ENCODE assay signal across 1 cellular context in genomic region chr20:63057133-63058117, GRCh38.
A peak's percentile ranks its signal among the peaks of the same experiment; 100 is the strongest.
TF ChIP-seq lines count a peak whose summit lies in the region.

No MANE protein-coding gene starts in this region.

TF ChIP-seq in K562, 482 proteins besides CTCF, POLR2A, EP300 and RAD21 (continued from another document and continues in another):
- TF ChIP-seq ZNF318 (IDR thresholded peaks at IDR 0.05; ENCODE audit: borderline replicate concordance in 1 of 2, low read depth in 1 of 2) (peak in 1 of 2 experiments; percentile 82; a peak in 1 of 4 replicates), ZNF785 (CRISPR knock-in tag; IDR thresholded peaks at IDR 0.05) (no peak), ADNP (tag; IDR thresholded peaks at IDR 0.05) (peak; percentile 88), RBM22 (IDR thresholded peaks at IDR 0.05; ENCODE audit: low read depth, low read length, poor library complexity, severe bottlenecking) (no peak), ARHGAP35 (IDR thresholded peaks at IDR 0.05; ENCODE audit: partially characterized antibody) (no peak), PHB (CRISPR knock-in tag; IDR thresholded peaks at IDR 0.05) (no peak), TSC22D4 (tag; IDR thresholded peaks at IDR 0.05) (peak; percentile 34; the same call in 1 of the 2 replicates), GATAD2A (IDR thresholded peaks at IDR 0.05) (no peak), ZNF165 (CRISPR knock-in tag; IDR thresholded peaks at IDR 0.05; ENCODE audit: borderline replicate concordance) (no peak), ZNF224 (CRISPR knock-in tag; IDR thresholded peaks at IDR 0.05) (no peak), ZFP91 (CRISPR knock-in tag; IDR thresholded peaks at IDR 0.05) (peak; percentile 48; the same call in 1 of the 2 replicates), FOSL1 (tag; conservative IDR thresholded peaks at IDR 0.05) (no peak), CBFA2T3 (IDR thresholded peaks at IDR 0.05) (no peak), GABPB2 (CRISPR knock-in tag; conservative IDR thresholded peaks at IDR 0.05) (no peak), ZNF253 (CRISPR knock-in tag; conservative IDR thresholded peaks at IDR 0.05) (no peak), FOXA1 (IDR thresholded peaks at IDR 0.05; ENCODE audit: borderline replicate concordance) (no peak), ETV6 (IDR thresholded peaks at IDR 0.05; ENCODE audit: borderline replicate concordance in 1 of 2, low read depth in 2 of 2, low read length in 1 of 2) (no peak), ETV6 (CRISPR knock-in tag; IDR thresholded peaks at IDR 0.05; ENCODE audit: borderline replicate concordance) (no peak), CREM (IDR thresholded peaks at IDR 0.05; ENCODE audit: low read depth) (no peak), OTX1 (CRISPR knock-in tag; IDR thresholded peaks at IDR 0.05) (no peak), ZNF212 (CRISPR knock-in tag; IDR thresholded peaks at IDR 0.05) (no peak), ZBTB9 (CRISPR knock-in tag; IDR thresholded peaks at IDR 0.05) (no peak), ERF (CRISPR knock-in tag; IDR thresholded peaks at IDR 0.05) (no peak), NR1H2 (CRISPR knock-in tag; IDR thresholded peaks at IDR 0.05) (no peak), BCOR (IDR thresholded peaks at IDR 0.05) (peak; percentile 72)
- TF ChIP-seq, protein P1, sequence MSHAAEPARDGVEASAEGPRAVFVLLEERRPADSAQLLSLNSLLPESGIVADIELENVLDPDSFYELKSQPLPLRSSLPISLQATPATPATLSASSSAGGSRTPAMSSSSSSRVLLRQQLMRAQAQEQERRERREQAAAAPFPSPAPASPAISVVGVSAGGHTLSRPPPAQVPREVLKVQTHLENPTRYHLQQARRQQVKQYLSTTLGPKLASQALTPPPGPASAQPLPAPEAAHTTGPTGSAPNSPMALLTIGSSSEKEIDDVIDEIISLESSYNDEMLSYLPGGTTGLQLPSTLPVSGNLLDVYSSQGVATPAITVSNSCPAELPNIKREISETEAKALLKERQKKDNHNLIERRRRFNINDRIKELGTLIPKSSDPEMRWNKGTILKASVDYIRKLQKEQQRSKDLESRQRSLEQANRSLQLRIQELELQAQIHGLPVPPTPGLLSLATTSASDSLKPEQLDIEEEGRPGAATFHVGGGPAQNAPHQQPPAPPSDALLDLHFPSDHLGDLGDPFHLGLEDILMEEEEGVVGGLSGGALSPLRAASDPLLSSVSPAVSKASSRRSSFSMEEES (CRISPR knock-in tag; IDR thresholded peaks at IDR 0.05), result no peak
- TF ChIP-seq, protein P2, sequence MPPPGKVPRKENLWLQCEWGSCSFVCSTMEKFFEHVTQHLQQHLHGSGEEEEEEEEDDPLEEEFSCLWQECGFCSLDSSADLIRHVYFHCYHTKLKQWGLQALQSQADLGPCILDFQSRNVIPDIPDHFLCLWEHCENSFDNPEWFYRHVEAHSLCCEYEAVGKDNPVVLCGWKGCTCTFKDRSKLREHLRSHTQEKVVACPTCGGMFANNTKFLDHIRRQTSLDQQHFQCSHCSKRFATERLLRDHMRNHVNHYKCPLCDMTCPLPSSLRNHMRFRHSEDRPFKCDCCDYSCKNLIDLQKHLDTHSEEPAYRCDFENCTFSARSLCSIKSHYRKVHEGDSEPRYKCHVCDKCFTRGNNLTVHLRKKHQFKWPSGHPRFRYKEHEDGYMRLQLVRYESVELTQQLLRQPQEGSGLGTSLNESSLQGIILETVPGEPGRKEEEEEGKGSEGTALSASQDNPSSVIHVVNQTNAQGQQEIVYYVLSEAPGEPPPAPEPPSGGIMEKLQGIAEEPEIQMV (tag; conservative IDR thresholded peaks at IDR 0.05; ENCODE audit: low read depth), result no peak
- TF ChIP-seq, protein P3, sequence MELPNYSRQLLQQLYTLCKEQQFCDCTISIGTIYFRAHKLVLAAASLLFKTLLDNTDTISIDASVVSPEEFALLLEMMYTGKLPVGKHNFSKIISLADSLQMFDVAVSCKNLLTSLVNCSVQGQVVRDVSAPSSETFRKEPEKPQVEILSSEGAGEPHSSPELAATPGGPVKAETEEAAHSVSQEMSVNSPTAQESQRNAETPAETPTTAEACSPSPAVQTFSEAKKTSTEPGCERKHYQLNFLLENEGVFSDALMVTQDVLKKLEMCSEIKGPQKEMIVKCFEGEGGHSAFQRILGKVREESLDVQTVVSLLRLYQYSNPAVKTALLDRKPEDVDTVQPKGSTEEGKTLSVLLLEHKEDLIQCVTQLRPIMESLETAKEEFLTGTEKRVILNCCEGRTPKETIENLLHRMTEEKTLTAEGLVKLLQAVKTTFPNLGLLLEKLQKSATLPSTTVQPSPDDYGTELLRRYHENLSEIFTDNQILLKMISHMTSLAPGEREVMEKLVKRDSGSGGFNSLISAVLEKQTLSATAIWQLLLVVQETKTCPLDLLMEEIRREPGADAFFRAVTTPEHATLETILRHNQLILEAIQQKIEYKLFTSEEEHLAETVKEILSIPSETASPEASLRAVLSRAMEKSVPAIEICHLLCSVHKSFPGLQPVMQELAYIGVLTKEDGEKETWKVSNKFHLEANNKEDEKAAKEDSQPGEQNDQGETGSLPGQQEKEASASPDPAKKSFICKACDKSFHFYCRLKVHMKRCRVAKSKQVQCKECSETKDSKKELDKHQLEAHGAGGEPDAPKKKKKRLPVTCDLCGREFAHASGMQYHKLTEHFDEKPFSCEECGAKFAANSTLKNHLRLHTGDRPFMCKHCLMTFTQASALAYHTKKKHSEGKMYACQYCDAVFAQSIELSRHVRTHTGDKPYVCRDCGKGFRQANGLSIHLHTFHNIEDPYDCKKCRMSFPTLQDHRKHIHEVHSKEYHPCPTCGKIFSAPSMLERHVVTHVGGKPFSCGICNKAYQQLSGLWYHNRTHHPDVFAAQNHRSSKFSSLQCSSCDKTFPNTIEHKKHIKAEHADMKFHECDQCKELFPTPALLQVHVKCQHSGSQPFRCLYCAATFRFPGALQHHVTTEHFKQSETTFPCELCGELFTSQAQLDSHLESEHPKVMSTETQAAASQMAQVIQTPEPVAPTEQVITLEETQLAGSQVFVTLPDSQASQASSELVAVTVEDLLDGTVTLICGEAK (IDR thresholded peaks at IDR 0.05), result no peak
- TF ChIP-seq, protein P3 (CRISPR knock-in tag; IDR thresholded peaks at IDR 0.05), result peak; percentile 39
- TF ChIP-seq, protein P4, sequence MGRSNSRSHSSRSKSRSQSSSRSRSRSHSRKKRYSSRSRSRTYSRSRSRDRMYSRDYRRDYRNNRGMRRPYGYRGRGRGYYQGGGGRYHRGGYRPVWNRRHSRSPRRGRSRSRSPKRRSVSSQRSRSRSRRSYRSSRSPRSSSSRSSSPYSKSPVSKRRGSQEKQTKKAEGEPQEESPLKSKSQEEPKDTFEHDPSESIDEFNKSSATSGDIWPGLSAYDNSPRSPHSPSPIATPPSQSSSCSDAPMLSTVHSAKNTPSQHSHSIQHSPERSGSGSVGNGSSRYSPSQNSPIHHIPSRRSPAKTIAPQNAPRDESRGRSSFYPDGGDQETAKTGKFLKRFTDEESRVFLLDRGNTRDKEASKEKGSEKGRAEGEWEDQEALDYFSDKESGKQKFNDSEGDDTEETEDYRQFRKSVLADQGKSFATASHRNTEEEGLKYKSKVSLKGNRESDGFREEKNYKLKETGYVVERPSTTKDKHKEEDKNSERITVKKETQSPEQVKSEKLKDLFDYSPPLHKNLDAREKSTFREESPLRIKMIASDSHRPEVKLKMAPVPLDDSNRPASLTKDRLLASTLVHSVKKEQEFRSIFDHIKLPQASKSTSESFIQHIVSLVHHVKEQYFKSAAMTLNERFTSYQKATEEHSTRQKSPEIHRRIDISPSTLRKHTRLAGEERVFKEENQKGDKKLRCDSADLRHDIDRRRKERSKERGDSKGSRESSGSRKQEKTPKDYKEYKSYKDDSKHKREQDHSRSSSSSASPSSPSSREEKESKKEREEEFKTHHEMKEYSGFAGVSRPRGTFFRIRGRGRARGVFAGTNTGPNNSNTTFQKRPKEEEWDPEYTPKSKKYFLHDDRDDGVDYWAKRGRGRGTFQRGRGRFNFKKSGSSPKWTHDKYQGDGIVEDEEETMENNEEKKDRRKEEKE (IDR thresholded peaks at IDR 0.05; ENCODE audit: borderline replicate concordance in 1 of 2, control insufficient read depth in 1 of 2, low read depth in 2 of 2, low read length in 1 of 2), result no peak
